In the genomic region with DNA sequence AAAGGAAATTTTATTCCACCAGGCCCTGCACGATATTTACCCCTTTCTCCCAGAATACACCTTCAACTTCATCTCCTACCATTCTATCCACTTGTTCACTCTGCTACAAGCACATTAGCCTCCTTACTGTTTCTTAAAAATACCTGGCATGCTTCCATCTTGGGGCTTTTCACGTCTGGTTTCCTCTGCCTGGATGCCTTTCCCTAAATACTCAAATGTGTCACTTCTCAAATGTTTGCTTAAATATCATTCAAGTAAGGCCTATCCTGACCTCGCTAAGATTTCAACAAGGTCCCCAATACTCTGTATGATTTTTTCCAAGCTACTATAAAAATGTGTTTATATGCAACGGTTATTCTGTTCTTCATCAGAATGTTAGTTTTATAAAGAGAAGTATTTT, we compare ENCODE assay signal across 16 cellular contexts.
"Had no signal": no experiment of that assay in that cellular context is flagged by ENCODE, and none has a peak within 500 bp of the region (broad histone marks: within the 10 kb centered on the region; RNA-seq: fewer than 3 reads in every experiment).

No MANE protein-coding gene starts in this region.

- ATAC-seq: activated naive CD4-positive, alpha-beta T cell treated with anti-CD3 and anti-CD28 coated beads, Interleukin-2, amount 50 U/mL, for 72 hours; effector memory CD8-positive, alpha-beta T cell; left lobe of liver; naive thymus-derived CD4-positive, alpha-beta T cell; psoas muscle; sciatic nerve; stimulated activated effector memory CD8-positive, alpha-beta T cell treated with anti-CD3 and anti-CD28 coated beads, Interleukin-12 subunit alpha, Interleukin-12 subunit beta, amount 100 ng/mL, for 72 hours had no signal

- H3K4me1 ChIP-seq: esophagus squamous epithelium, psoas muscle, testis had no signal

- H3K36me3 ChIP-seq: cardiac muscle cell, esophagus squamous epithelium, ovary had no signal

- H3K4me3 ChIP-seq: cardiac muscle cell, esophagus squamous epithelium, ovary, psoas muscle, testis had no signal

- H3K9me3 ChIP-seq: esophagus squamous epithelium, ovary, psoas muscle, testis had no signal

- H3K27ac ChIP-seq: cardiac muscle cell, esophagus squamous epithelium, ovary, psoas muscle, testis had no signal

- DNase-seq: activated CD4-positive, alpha-beta T cell treated with anti-CD3 and anti-CD28 coated beads, Interleukin-2, amount 50 U/mL, for 48 hours; activated gamma-delta T cell treated with Interleukin-2 at 50 U/mL for 16 hours; activated T-cell treated with anti-CD3 and anti-CD28 coated beads for 4 hours; amniotic stem cell; effector memory CD8-positive, alpha-beta T cell; esophagus squamous epithelium; naive thymus-derived CD4-positive, alpha-beta T cell; ovary; psoas muscle; stimulated activated CD4-positive, alpha-beta T cell treated with anti-CD3 and anti-CD28 coated beads, Interleukin-4, amount 100 ng/mL, for 24 hours; testis had no signal

- H3K27me3 ChIP-seq: cardiac muscle cell, esophagus squamous epithelium, ovary, testis had no signal
